ENCODE assay signal across 9 cellular contexts in the genomic region with DNA sequence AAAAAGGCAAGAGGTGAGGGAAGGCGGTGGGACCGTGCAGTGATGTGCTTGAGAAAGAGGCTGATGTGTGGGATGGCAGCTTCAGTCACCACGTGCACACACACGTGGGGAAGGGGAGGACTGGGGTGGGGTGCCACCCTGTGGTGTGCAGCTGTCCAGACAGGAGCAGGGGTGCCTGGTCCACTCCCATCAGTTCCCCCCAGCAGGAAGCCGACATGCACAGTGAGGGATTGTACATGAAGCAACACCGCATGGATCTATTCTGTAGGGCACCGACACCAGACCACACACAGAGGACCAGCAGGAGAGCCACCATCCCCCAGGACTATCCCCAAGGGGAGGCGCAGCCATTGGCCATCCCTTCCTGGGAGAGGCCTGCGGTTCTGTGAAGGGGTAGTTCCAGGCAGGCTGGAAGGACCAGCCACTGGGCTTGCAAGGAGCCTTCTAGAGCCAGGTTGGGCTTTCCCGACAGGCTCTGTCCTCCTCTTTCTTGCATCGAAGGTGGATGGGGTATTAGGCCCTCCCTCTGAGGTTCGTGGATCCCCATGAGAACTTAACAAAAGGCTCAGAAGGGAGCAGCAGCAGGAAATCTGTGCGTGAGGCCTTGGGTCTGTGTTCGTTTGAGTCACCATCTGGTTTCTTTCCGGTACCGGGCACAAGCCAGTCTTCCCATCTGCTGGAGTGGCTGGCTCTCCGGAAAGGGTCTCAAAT. TPM values are rescaled to one million over a fixed set of nuclear protein-coding genes. Genes with fewer than 3 reads are reported as not detected.
DNase-seq lines count a peak whose midpoint lies in the region; ATAC-seq and TF ChIP-seq lines count a peak whose summit lies in the region.
"Had no signal": no experiment of that assay in that cellular context is flagged by ENCODE, and none has a peak within 500 bp of the region (broad histone marks: within the 10 kb centered on the region; RNA-seq: fewer than 3 reads in every experiment).

No MANE protein-coding gene starts in this region.

- H3K4me3 Mint-ChIP-seq in naive thymus-derived CD4-positive, alpha-beta T cell, result peak overlapping the region in 7 of 10 donors; percentile 36 to 78 (median 65)

- in situ Hi-C loops in brain microvascular endothelial cell (cut with HindIII; ENCODE audit: low pct_ligation_motif_present, low sequenced_read_pairs), result no loop called here

- peak overlapping the region; percentile 42; the same call in 1 of the 2 replicates for H3K9ac ChIP-seq in BLaER1

- TF ChIP-seq CTCF in brain microvascular endothelial cell (IDR thresholded peaks at IDR 0.05; ENCODE audit: low read depth, low read length, missing control alignments), result peak; percentile 39

- no peaks in the 10 kb centered on the region for H3K36me3 Mint-ChIP-seq in naive thymus-derived CD4-positive, alpha-beta T cell

- H3K36me3 ChIP-seq in BLaER1 (no peaks in the 10 kb centered on the region), brain microvascular endothelial cell (replicated peaks) (no peaks in the 10 kb centered on the region)
- no peaks in the 10 kb centered on the region for H3K36me3 ChIP-seq in naive thymus-derived CD4-positive, alpha-beta T cell (ENCODE audit: control insufficient read depth in 2 of 3, insufficient read depth in 3 of 3, low read length in 3 of 3)

- CTCF ChIA-PET in naive thymus-derived CD4-positive, alpha-beta T cell (lab: Charles Lee), result interaction anchor here (0.6 to 2.5 kb wide), 5 partner anchors 18 to 128 kb away, joined by 3 to 19 read pairs (median 8); no protein-coding TSS in a partner anchor

- peak overlapping the region in 1 of 9 donors; percentile 3 for H3K27ac Mint-ChIP-seq in naive thymus-derived CD4-positive, alpha-beta T cell

- DNase-seq in HT1080 (ENCODE audit: low read depth) (peak; percentile 48), brain microvascular endothelial cell (peak; percentile 58), NCI-H1105 treated with DMSO at 0.1 percent for 48 hours (lab: John Stamatoyannopoulos, UW) (no peak), NCI-H748 (lab: John Stamatoyannopoulos, UW; ENCODE audit: unreplicated experiment) (no peak)
- no peak for DNase-seq in naive thymus-derived CD4-positive, alpha-beta T cell

- H3K4me2 ChIP-seq in BLaER1, result peak overlapping the region; percentile 97

- no peaks in the 10 kb centered on the region for H3K9me3 Mint-ChIP-seq in naive thymus-derived CD4-positive, alpha-beta T cell

- H4K20me1 ChIP-seq in BLaER1, result no peaks in the 10 kb centered on the region

- H3K4me3 ChIP-seq in BLaER1 (peak overlapping the region; percentile 58), brain microvascular endothelial cell (ENCODE audit: low read depth, low read length) (no peak overlapping the region)
- no peak overlapping the region for H3K4me3 ChIP-seq in naive thymus-derived CD4-positive, alpha-beta T cell (ENCODE audit: low read length)
- H3K4me3 ChIP-seq: mucosa of descending colon had no signal

- POLR2A ChIA-PET in naive thymus-derived CD4-positive, alpha-beta T cell (lab: Charles Lee), result no interaction called here

- intact Hi-C loops in naive thymus-derived CD4-positive, alpha-beta T cell (cut with micrococcal nuclease), result loop anchor here (1.0 to 5.0 kb wide), 8 partner anchors 55 to 420 kb away; partner anchors contain the start of gene HSPA2 (in 1 of the 2)

- no peak for ATAC-seq in naive thymus-derived CD4-positive, alpha-beta T cell
- ATAC-seq in HG03135 (IDR thresholded peaks at IDR 0.05; ENCODE audit: unreplicated experiment), result no peak
- ATAC-seq in HG03432 (IDR thresholded peaks at IDR 0.05; ENCODE audit: unreplicated experiment), result no peak

- H3K27me3 Mint-ChIP-seq in naive thymus-derived CD4-positive, alpha-beta T cell, result peaks cover 0 to 21% (median 0%) of the 10 kb centered on the region in 5 donors

- peaks cover 0 to 48% (median 21%) of the 10 kb centered on the region in 7 donors for H3K4me1 Mint-ChIP-seq in naive thymus-derived CD4-positive, alpha-beta T cell

- H3K27ac ChIP-seq in BLaER1, result peak overlapping the region; percentile 68
- H3K27ac ChIP-seq in brain microvascular endothelial cell, result peak overlapping the region; percentile 55
- H3K27ac ChIP-seq in naive thymus-derived CD4-positive, alpha-beta T cell (ENCODE audit: low read depth, low read length), result no peak overlapping the region

- no peaks in the 10 kb centered on the region for H3K27me3 ChIP-seq in BLaER1
- H3K27me3 ChIP-seq in brain microvascular endothelial cell (replicated peaks), result no peaks in the 10 kb centered on the region
- no peaks in the 10 kb centered on the region for H3K27me3 ChIP-seq in naive thymus-derived CD4-positive, alpha-beta T cell (ENCODE audit: control insufficient read depth in 2 of 2, insufficient read depth in 2 of 2, low read length in 2 of 2)

- no peaks in the 10 kb centered on the region for H3K9me3 ChIP-seq in BLaER1
- H3K9me3 ChIP-seq in naive thymus-derived CD4-positive, alpha-beta T cell (ENCODE audit: control insufficient read depth in 2 of 3, low read length in 3 of 3), result no peaks in the 10 kb centered on the region
- H3K9me3 ChIP-seq: mucosa of descending colon had no signal

- H3K4me1 ChIP-seq in BLaER1, result peaks cover 50% of the 10 kb centered on the region
- peaks cover 0 to 40% of the 10 kb centered on the region in 2 donors for H3K4me1 ChIP-seq in naive thymus-derived CD4-positive, alpha-beta T cell (ENCODE audit: control insufficient read depth in 2 of 2, insufficient read depth in 2 of 2, low read length in 2 of 2)

RNA-seq across cellular contexts. Expression of gene PLEKHG3, which starts 59.7 kb away (rescaled TPM):
- 23.5 and 27.9 TPM in 2 replicates for total RNA-seq in HT1080 (2014; rRNA removed; shearing (Covaris generic))
- polyA plus RNA-seq in HT1080 (2015; cell fraction: cytosol; rRNA removed), result 17.4 and 18.0 TPM in 2 replicates
- polyA plus RNA-seq in HT1080 (2015; cell fraction: nucleus; rRNA removed), result 68.7 and 70.0 TPM in 2 replicates
- total RNA-seq in naive thymus-derived CD4-positive, alpha-beta T cell, result 10 to 100 TPM in 2 of 5 experiments, 1 to 10 TPM in 3; 1.2 to 43.6 (median 6.0) TPM
- polyA plus RNA-seq in naive thymus-derived CD4-positive, alpha-beta T cell, result under 1 TPM; 0.17 to 0.44 TPM

Comparison
In these comparisons a context has a peak if more than half of its experiments do, and no peak if none do; other contexts are left out.
1. DNase-seq: peak in HT1080 (single experiment) and brain microvascular endothelial cell (single experiment); none in naive thymus-derived CD4-positive, alpha-beta T cell (0 of 9), NCI-H1105 treated with DMSO at 0.1 percent for 48 hours (single experiment) and NCI-H748 (single experiment).